ENCODE assay signal across 8 cellular contexts in the genomic region with DNA sequence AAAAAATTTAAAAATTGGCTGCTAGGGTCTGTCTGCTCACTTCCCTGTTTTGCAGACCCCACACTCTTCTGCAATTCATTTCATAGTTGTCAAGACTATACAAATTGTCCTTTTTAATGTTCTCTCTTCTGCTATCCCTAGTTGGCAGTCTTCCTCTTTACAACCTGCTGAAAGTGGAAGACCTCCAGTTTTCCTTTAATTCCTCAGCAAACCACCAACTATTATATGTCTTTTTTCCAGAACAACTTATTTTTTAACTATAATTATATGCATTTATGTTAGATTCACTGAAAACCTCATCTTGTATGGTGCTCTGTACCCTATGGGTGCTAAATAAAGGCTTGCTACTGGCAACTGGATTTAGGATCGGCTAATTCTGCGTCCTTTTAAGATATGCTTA. TPM values are rescaled to one million over a fixed set of nuclear protein-coding genes. Genes with fewer than 3 reads are reported as not detected.
DNase-seq lines count a peak whose midpoint lies in the region; ATAC-seq and TF ChIP-seq lines count a peak whose summit lies in the region.

No MANE protein-coding gene starts in this region.

- H3K36me3 ChIP-seq in ascending aorta, result no peaks in the 10 kb centered on the region
- H3K36me3 ChIP-seq in muscle layer of colon (ENCODE audit: insufficient read depth, low read length), result no peaks in the 10 kb centered on the region

- H3K4me1 ChIP-seq in ascending aorta (no peaks in the 10 kb centered on the region), muscle layer of colon (ENCODE audit: insufficient read depth, low read length) (no peaks in the 10 kb centered on the region)

- ATAC-seq in GM19351 (IDR thresholded peaks at IDR 0.05; ENCODE audit: unreplicated experiment), result no peak

- H3K4me3 ChIP-seq in AG09309 (ENCODE audit: control insufficient read depth, low read depth, low read length) (peak overlapping the region; percentile 59), HL-60 (replicated peaks; ENCODE audit: insufficient read depth, low read length) (peak overlapping the region; percentile 66), ascending aorta (peak overlapping the region; percentile 71 to 74), muscle layer of colon (ENCODE audit: low read depth in 1 of 2, low read length in 2 of 2) (peak overlapping the region; percentile 66 to 79)

- H3K9ac ChIP-seq in muscle layer of colon (ENCODE audit: low read length), result no peak overlapping the region

- no peaks in the 10 kb centered on the region for H3K9me3 ChIP-seq in ascending aorta
- no peaks in the 10 kb centered on the region for H3K9me3 ChIP-seq in muscle layer of colon (ENCODE audit: low read length)

- DNase-seq in AG09309 (ENCODE audit: low read depth) (no peak), HL-60 (ENCODE audit: low read depth in 1 of 2, low spot score in 1 of 2) (no peak), ascending aorta (ENCODE audit: low spot score in 2 of 2) (no peak), NCI-H345 (lab: John Stamatoyannopoulos, UW) (no peak), NCI-H69 (lab: John Stamatoyannopoulos, UW) (no peak), G401 (ENCODE audit: low spot score) (no peak)

- in situ Hi-C loops in G401 (cut with HindIII; ENCODE audit: low sequenced_read_pairs), result no loop called here

- no peak for TF ChIP-seq CTCF in AG09309 (IDR thresholded peaks at IDR 0.05; ENCODE audit: control insufficient read depth, insufficient read depth, low read depth, low read length, missing control alignments)
- TF ChIP-seq CTCF in HL-60 (IDR thresholded peaks at IDR 0.05; ENCODE audit: insufficient read depth, low read length), result no peak
- TF ChIP-seq CTCF in ascending aorta (IDR thresholded peaks at IDR 0.05), result no peak

- intact Hi-C loops in ascending aorta (cut with DNase I), result loop anchor here (1.0 to 5.0 kb wide), 4 partner anchors 50 to 187 kb away; partner anchors contain the start of genes CAB39L, RCBTB1 and SETDB2

- peak overlapping the region; percentile 70 for H3K27ac ChIP-seq in HL-60 (replicated peaks)
- peak overlapping the region; percentile 95 to 99 for H3K27ac ChIP-seq in ascending aorta
- H3K27ac ChIP-seq in muscle layer of colon (ENCODE audit: low read depth, low read length), result no peak overlapping the region

- H3K27me3 ChIP-seq in HL-60 (ENCODE audit: insufficient read depth, poor library complexity, severe bottlenecking), result no peaks in the 10 kb centered on the region
- no peaks in the 10 kb centered on the region for H3K27me3 ChIP-seq in ascending aorta
- no peaks in the 10 kb centered on the region for H3K27me3 ChIP-seq in muscle layer of colon (ENCODE audit: control insufficient read depth in 1 of 2, insufficient read depth in 2 of 2, low read length in 2 of 2)

RNA-seq across cellular contexts. Expression of gene PHF11, which starts 1.1 kb away (rescaled TPM):
- 57.4 TPM for total RNA-seq in ascending aorta
- total RNA-seq in G401 (2014; rRNA removed; shearing (Covaris generic)), result 26.3 and 28.4 TPM in 2 replicates

RNA-seq across cellular contexts. Expression of gene SETDB2, which starts 50.6 kb away (rescaled TPM):
- total RNA-seq in ascending aorta, result 7.2 TPM
- 14.9 and 15.8 TPM in 2 replicates for total RNA-seq in G401 (2014; rRNA removed; shearing (Covaris generic))

RNA-seq across cellular contexts. Expression of gene CAB39L, which starts 50.8 kb away (rescaled TPM):
- total RNA-seq in ascending aorta, result 30.1 TPM
- total RNA-seq in G401 (2014; rRNA removed; shearing (Covaris generic)), result 22.2 and 42.4 TPM in 2 replicates
